In the genomic region with DNA sequence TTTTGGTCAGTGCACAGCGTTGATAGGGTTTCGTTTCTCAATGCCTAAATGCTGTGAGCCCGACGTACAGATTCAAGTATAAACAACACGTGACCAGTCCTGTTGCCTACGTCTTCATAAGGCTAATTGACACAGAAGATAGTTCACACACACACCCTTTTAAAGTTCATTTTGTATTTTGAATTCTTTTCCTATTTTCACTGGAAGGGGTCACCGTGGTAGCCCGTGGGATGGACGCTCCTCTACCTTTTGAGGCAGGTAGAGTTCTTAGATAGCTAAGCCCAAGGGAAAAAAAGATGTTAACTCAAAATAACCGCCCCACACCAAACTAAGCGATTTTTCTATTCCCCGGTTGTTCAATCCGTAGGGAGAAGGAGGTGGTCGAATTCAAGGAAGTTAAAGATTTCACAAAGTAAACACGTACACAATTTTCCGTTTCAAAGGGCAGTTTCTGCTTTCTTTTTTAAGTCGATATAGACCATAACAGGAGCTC, we compare ENCODE assay signal across 1 cellular context.
A peak's percentile ranks its signal among the peaks of the same experiment; 100 is the strongest.
TF ChIP-seq lines count a peak whose summit lies in the region.

No MANE protein-coding gene starts in this region.

TF ChIP-seq in HepG2, 621 proteins besides CTCF, POLR2A, EP300 and RAD21 (continued from another document and continues in another):
- TF ChIP-seq MBNL3 (CRISPR knock-in tag; conservative IDR thresholded peaks at IDR 0.05) (no peak), RARA (CRISPR knock-in tag; IDR thresholded peaks at IDR 0.05) (no peak), ZNF569 (CRISPR knock-in tag; IDR thresholded peaks at IDR 0.05; ENCODE audit: borderline replicate concordance) (no peak), ZNF124 (CRISPR knock-in tag; IDR thresholded peaks at IDR 0.05) (no peak), ZFP37 (CRISPR knock-in tag; IDR thresholded peaks at IDR 0.05; ENCODE audit: borderline replicate concordance) (no peak), TAF15 (IDR thresholded peaks at IDR 0.05; ENCODE audit: low read depth, low read length, poor library complexity, severe bottlenecking) (no peak), FLYWCH1 (CRISPR knock-in tag; IDR thresholded peaks at IDR 0.05) (no peak), ZNF577 (CRISPR knock-in tag; IDR thresholded peaks at IDR 0.05; ENCODE audit: borderline replicate concordance, low read depth) (no peak), SMARCE1 (IDR thresholded peaks at IDR 0.05; ENCODE audit: borderline replicate concordance) (no peak), SP2 (CRISPR knock-in tag; IDR thresholded peaks at IDR 0.05) (no peak), FOXP1 (IDR thresholded peaks at IDR 0.05) (no peak), FOXP1 (CRISPR knock-in tag; IDR thresholded peaks at IDR 0.05) (no peak), SNAPC2 (CRISPR knock-in tag; IDR thresholded peaks at IDR 0.05) (no peak), ZNF550 (CRISPR knock-in tag; IDR thresholded peaks at IDR 0.05; ENCODE audit: borderline replicate concordance) (no peak), KAT8 (CRISPR knock-in tag; IDR thresholded peaks at IDR 0.05) (no peak), MBD4 (IDR thresholded peaks at IDR 0.05; ENCODE audit: borderline replicate concordance, low read length) (no peak), SP5 (CRISPR knock-in tag; IDR thresholded peaks at IDR 0.05; ENCODE audit: borderline replicate concordance, low read depth) (no peak), ZMYM3 (CRISPR knock-in tag; IDR thresholded peaks at IDR 0.05) (no peak), RAD51 (IDR thresholded peaks at IDR 0.05; ENCODE audit: borderline replicate concordance) (peak; percentile 54; the same call in 1 of the 2 replicates), SOX6 (IDR thresholded peaks at IDR 0.05) (no peak), SOX6 (CRISPR knock-in tag; IDR thresholded peaks at IDR 0.05) (0 out of 2 replicates have a peak, but pooled peaks have one; percentile 2), ZSCAN29 (CRISPR knock-in tag; conservative IDR thresholded peaks at IDR 0.05) (no peak), SIX4 (CRISPR knock-in tag; IDR thresholded peaks at IDR 0.05) (no peak), ZNF674 (CRISPR knock-in tag; IDR thresholded peaks at IDR 0.05; ENCODE audit: low read depth) (no peak), SIN3A (IDR thresholded peaks at IDR 0.05; ENCODE audit: borderline replicate concordance, low read depth, low read length) (0 out of 2 replicates have a peak, but pooled peaks have one; percentile 37), ZBTB3 (CRISPR knock-in tag; IDR thresholded peaks at IDR 0.05; ENCODE audit: borderline replicate concordance, low read depth) (no peak), AHR (CRISPR knock-in tag; IDR thresholded peaks at IDR 0.05) (no peak), MZF1 (CRISPR knock-in tag; IDR thresholded peaks at IDR 0.05; ENCODE audit: borderline replicate concordance) (no peak), RORA (CRISPR knock-in tag; IDR thresholded peaks at IDR 0.05) (no peak), PCBP2 (optimal IDR thresholded peaks at IDR 0.05; ENCODE audit: low read depth, low read length, poor library complexity, severe bottlenecking) (no peak), U2AF1 (optimal IDR thresholded peaks at IDR 0.05; ENCODE audit: low read depth, low read length) (peak; percentile 18), SOX5 (CRISPR knock-in tag; IDR thresholded peaks at IDR 0.05; ENCODE audit: borderline replicate concordance) (no peak), ZFP62 (CRISPR knock-in tag; IDR thresholded peaks at IDR 0.05) (no peak), ZSCAN30 (CRISPR knock-in tag; IDR thresholded peaks at IDR 0.05) (no peak), FOXA1 (IDR thresholded peaks at IDR 0.05) (no peak), FOXA1 (CRISPR knock-in tag; IDR thresholded peaks at IDR 0.05) (no peak), CREB1 (IDR thresholded peaks at IDR 0.05) (no peak), CREB1 (CRISPR knock-in tag; IDR thresholded peaks at IDR 0.05) (peak; percentile 49; the same call in 1 of the 2 replicates), ARHGAP35 (CRISPR knock-in tag; IDR thresholded peaks at IDR 0.05; ENCODE audit: borderline replicate concordance) (no peak)
- TF ChIP-seq, protein P1, sequence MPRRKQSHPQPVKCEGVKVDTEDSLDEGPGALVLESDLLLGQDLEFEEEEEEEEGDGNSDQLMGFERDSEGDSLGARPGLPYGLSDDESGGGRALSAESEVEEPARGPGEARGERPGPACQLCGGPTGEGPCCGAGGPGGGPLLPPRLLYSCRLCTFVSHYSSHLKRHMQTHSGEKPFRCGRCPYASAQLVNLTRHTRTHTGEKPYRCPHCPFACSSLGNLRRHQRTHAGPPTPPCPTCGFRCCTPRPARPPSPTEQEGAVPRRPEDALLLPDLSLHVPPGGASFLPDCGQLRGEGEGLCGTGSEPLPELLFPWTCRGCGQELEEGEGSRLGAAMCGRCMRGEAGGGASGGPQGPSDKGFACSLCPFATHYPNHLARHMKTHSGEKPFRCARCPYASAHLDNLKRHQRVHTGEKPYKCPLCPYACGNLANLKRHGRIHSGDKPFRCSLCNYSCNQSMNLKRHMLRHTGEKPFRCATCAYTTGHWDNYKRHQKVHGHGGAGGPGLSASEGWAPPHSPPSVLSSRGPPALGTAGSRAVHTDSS (CRISPR knock-in tag; conservative IDR thresholded peaks at IDR 0.05), result no peak
- TF ChIP-seq, protein P2, sequence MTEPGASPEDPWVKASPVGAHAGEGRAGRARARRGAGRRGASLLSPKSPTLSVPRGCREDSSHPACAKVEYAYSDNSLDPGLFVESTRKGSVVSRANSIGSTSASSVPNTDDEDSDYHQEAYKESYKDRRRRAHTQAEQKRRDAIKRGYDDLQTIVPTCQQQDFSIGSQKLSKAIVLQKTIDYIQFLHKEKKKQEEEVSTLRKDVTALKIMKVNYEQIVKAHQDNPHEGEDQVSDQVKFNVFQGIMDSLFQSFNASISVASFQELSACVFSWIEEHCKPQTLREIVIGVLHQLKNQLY (CRISPR knock-in tag; IDR thresholded peaks at IDR 0.05), result no peak
- TF ChIP-seq, protein P3, sequence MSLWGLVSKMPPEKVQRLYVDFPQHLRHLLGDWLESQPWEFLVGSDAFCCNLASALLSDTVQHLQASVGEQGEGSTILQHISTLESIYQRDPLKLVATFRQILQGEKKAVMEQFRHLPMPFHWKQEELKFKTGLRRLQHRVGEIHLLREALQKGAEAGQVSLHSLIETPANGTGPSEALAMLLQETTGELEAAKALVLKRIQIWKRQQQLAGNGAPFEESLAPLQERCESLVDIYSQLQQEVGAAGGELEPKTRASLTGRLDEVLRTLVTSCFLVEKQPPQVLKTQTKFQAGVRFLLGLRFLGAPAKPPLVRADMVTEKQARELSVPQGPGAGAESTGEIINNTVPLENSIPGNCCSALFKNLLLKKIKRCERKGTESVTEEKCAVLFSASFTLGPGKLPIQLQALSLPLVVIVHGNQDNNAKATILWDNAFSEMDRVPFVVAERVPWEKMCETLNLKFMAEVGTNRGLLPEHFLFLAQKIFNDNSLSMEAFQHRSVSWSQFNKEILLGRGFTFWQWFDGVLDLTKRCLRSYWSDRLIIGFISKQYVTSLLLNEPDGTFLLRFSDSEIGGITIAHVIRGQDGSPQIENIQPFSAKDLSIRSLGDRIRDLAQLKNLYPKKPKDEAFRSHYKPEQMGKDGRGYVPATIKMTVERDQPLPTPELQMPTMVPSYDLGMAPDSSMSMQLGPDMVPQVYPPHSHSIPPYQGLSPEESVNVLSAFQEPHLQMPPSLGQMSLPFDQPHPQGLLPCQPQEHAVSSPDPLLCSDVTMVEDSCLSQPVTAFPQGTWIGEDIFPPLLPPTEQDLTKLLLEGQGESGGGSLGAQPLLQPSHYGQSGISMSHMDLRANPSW (CRISPR knock-in tag; IDR thresholded peaks at IDR 0.05; ENCODE audit: borderline replicate concordance), result no peak
- TF ChIP-seq, protein P4, sequence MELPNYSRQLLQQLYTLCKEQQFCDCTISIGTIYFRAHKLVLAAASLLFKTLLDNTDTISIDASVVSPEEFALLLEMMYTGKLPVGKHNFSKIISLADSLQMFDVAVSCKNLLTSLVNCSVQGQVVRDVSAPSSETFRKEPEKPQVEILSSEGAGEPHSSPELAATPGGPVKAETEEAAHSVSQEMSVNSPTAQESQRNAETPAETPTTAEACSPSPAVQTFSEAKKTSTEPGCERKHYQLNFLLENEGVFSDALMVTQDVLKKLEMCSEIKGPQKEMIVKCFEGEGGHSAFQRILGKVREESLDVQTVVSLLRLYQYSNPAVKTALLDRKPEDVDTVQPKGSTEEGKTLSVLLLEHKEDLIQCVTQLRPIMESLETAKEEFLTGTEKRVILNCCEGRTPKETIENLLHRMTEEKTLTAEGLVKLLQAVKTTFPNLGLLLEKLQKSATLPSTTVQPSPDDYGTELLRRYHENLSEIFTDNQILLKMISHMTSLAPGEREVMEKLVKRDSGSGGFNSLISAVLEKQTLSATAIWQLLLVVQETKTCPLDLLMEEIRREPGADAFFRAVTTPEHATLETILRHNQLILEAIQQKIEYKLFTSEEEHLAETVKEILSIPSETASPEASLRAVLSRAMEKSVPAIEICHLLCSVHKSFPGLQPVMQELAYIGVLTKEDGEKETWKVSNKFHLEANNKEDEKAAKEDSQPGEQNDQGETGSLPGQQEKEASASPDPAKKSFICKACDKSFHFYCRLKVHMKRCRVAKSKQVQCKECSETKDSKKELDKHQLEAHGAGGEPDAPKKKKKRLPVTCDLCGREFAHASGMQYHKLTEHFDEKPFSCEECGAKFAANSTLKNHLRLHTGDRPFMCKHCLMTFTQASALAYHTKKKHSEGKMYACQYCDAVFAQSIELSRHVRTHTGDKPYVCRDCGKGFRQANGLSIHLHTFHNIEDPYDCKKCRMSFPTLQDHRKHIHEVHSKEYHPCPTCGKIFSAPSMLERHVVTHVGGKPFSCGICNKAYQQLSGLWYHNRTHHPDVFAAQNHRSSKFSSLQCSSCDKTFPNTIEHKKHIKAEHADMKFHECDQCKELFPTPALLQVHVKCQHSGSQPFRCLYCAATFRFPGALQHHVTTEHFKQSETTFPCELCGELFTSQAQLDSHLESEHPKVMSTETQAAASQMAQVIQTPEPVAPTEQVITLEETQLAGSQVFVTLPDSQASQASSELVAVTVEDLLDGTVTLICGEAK (IDR thresholded peaks at IDR 0.05), result no peak
- TF ChIP-seq, protein P4 (CRISPR knock-in tag; IDR thresholded peaks at IDR 0.05), result no peak
- TF ChIP-seq, protein P5, sequence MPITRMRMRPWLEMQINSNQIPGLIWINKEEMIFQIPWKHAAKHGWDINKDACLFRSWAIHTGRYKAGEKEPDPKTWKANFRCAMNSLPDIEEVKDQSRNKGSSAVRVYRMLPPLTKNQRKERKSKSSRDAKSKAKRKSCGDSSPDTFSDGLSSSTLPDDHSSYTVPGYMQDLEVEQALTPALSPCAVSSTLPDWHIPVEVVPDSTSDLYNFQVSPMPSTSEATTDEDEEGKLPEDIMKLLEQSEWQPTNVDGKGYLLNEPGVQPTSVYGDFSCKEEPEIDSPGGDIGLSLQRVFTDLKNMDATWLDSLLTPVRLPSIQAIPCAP (CRISPR knock-in tag; IDR thresholded peaks at IDR 0.05; ENCODE audit: low read depth), result no peak
- TF ChIP-seq, protein P6, sequence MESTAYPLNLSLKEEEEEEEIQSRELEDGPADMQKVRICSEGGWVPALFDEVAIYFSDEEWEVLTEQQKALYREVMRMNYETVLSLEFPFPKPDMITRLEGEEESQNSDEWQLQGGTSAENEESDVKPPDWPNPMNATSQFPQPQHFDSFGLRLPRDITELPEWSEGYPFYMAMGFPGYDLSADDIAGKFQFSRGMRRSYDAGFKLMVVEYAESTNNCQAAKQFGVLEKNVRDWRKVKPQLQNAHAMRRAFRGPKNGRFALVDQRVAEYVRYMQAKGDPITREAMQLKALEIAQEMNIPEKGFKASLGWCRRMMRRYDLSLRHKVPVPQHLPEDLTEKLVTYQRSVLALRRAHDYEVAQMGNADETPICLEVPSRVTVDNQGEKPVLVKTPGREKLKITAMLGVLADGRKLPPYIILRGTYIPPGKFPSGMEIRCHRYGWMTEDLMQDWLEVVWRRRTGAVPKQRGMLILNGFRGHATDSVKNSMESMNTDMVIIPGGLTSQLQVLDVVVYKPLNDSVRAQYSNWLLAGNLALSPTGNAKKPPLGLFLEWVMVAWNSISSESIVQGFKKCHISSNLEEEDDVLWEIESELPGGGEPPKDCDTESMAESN (CRISPR knock-in tag; conservative IDR thresholded peaks at IDR 0.05), result 0 out of 2 replicates have a peak, but pooled peaks have one; percentile 54
- TF ChIP-seq, protein P7, sequence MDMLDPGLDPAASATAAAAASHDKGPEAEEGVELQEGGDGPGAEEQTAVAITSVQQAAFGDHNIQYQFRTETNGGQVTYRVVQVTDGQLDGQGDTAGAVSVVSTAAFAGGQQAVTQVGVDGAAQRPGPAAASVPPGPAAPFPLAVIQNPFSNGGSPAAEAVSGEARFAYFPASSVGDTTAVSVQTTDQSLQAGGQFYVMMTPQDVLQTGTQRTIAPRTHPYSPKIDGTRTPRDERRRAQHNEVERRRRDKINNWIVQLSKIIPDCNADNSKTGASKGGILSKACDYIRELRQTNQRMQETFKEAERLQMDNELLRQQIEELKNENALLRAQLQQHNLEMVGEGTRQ (IDR thresholded peaks at IDR 0.05; ENCODE audit: low read depth, low read length), result peak; percentile 63
- TF ChIP-seq, protein P7 (CRISPR knock-in tag; IDR thresholded peaks at IDR 0.05; ENCODE audit: borderline replicate concordance), result peak; percentile 71; the same call in 1 of the 2 replicates
